Comparison of ENCODE assay signal across 12 cellular contexts in the genomic region with DNA sequence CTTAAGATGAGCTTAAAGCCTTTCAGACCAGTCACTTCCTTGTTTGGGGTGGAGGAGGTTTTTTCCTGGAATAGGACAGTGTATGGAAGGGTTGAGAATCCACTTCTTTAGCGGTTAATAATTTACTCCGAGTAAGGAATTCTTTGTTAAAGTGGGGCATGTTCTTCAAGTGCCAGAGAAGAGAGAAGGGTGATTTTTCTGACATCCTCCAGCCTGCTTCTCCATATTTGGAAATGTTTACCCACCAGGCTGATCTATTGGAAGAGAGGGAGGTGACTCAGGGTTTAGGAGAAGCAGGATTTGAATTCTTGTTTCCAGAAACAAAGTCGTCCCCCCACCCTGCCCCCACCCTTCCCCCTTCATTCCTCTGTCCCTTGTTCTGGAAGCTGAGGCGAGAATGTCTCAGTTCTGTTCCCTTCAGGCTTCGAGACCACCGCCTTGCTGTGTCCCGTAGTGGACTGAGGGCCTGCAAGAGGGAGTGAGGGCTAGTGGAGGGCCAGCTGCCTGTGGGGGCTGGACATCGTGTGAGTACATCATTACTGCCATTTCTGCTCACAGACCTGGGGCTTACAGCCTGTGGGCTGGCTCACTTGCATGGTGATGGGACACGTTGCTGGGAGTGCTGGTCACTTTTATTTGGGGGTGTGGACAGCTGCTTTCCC. TPM values are rescaled to one million over a fixed set of nuclear protein-coding genes. Genes with fewer than 3 reads are reported as not detected.
A peak's percentile ranks its signal among the peaks of the same experiment; 100 is the strongest.
DNase-seq lines count a peak whose midpoint lies in the region; ATAC-seq and TF ChIP-seq lines count a peak whose summit lies in the region.
"Had no signal": no experiment of that assay in that cellular context is flagged by ENCODE, and none has a peak within 500 bp of the region (broad histone marks: within the 10 kb centered on the region; RNA-seq: fewer than 3 reads in every experiment).

No MANE protein-coding gene starts in this region.

- no peaks in the 10 kb centered on the region; the same call in 1 of the 2 replicates for H3K36me3 ChIP-seq in Caco-2 (ENCODE audit: control insufficient read depth, insufficient read depth, low read length)
- peaks cover 0 to 26% of the 10 kb centered on the region in 2 experiments for H3K36me3 ChIP-seq in SK-N-SH (replicated peaks in 1 of 2; ENCODE audit: control insufficient read depth in 1 of 2, insufficient read depth in 2 of 2, low read length in 1 of 2)
- H3K36me3 ChIP-seq in psoas muscle (ENCODE audit: insufficient read depth in 1 of 2, low read depth in 1 of 2), result peaks cover 0 to 2% of the 10 kb centered on the region in 2 donors

- DNase-seq in Caco-2 (peak; percentile 55 to 60), SK-N-SH (no peak), right cardiac atrium (no peak), psoas muscle (no peak), SHP77 (lab: John Stamatoyannopoulos, UW) (no peak), NCI-H226 (no peak)
- DNase-seq: activated CD4-positive, alpha-beta T cell treated with anti-CD3 and anti-CD28 coated beads for 1 hour; central memory CD4-positive, alpha-beta T cell; DMS153; NCI-H82 had no signal

- ATAC-seq in right cardiac atrium (peak in 1 of 2 donors; percentile 17), psoas muscle (no peak), GM18909 (IDR thresholded peaks at IDR 0.05; ENCODE audit: poor library complexity, unreplicated experiment) (no peak), GM18517 (IDR thresholded peaks at IDR 0.05; ENCODE audit: unreplicated experiment) (no peak)

- H3F3A ChIP-seq in SK-N-SH (replicated peaks; ENCODE audit: insufficient read depth), result peaks cover 31% of the 10 kb centered on the region

- peaks cover 90% of the 10 kb centered on the region for H3K79me2 ChIP-seq in SK-N-SH (ENCODE audit: insufficient read depth)

- peak overlapping the region; percentile 79 for H3K27ac Mint-ChIP-seq in Caco-2 (ENCODE audit: unreplicated experiment)

- POLR2A ChIA-PET in Caco-2 (lab: Charles Lee) (interaction anchor here (0.6 to 0.9 kb wide), 2 partner anchors 159 to 467 kb away, joined by 3 read pairs; partner anchors contain the start of gene BCL6), SK-N-SH (lab: Yijun Ruan, JAX) (no interaction called here)

- 23% methylated on average over 9 of the region's 9 CpGs for WGBS in SK-N-SH (ENCODE audit: low lambda C conversion rate)
- 65% methylated on average over 9 of the region's 9 CpGs for WGBS in right cardiac atrium
- 76 to 83% (median 81%) methylated on average over 9 of the region's 9 CpGs for WGBS in psoas muscle, 3 donors

- H3K4me3 ChIP-seq in Caco-2 (ENCODE audit: low read depth, low read length), result no peak overlapping the region
- peak overlapping the region in 1 of 2 experiments; percentile 26; a peak in 1 of 4 replicates for H3K4me3 ChIP-seq in SK-N-SH (ENCODE audit: low read depth in 2 of 2, low read length in 1 of 2)
- no peak overlapping the region for H3K4me3 ChIP-seq in right cardiac atrium (ENCODE audit: low read length)
- peak overlapping the region; percentile 19 for H3K4me3 ChIP-seq in psoas muscle

- no peaks in the 10 kb centered on the region for H4K20me1 ChIP-seq in SK-N-SH (ENCODE audit: insufficient read depth)

- TF ChIP-seq CTCF in Caco-2 (IDR thresholded peaks at IDR 0.05; ENCODE audit: insufficient read depth in 1 of 2, low read depth in 1 of 2, low read length in 1 of 2, severe bottlenecking in 1 of 2, unreplicated experiment in 1 of 2) (no peak), SK-N-SH (IDR thresholded peaks at IDR 0.05) (no peak), psoas muscle (IDR thresholded peaks at IDR 0.05) (no peak)

- H3K27me3 ChIP-seq in Caco-2 (replicated peaks; ENCODE audit: control insufficient read depth, insufficient read depth, low read length) (no peaks in the 10 kb centered on the region), SK-N-SH (ENCODE audit: insufficient read depth) (no peaks in the 10 kb centered on the region), right cardiac atrium (ENCODE audit: control insufficient read depth, insufficient read depth) (no peaks in the 10 kb centered on the region), psoas muscle (ENCODE audit: insufficient read depth in 3 of 3, low read length in 2 of 3) (no peaks in the 10 kb centered on the region)

- no peak for TF ChIP-seq RAD21 in SK-N-SH (IDR thresholded peaks at IDR 0.05; ENCODE audit: low read length)

- peaks cover 35% of the 10 kb centered on the region for H3K4me1 Mint-ChIP-seq in Caco-2 (ENCODE audit: low read depth, unreplicated experiment)

- peaks cover 46% of the 10 kb centered on the region for H3K36me3 Mint-ChIP-seq in Caco-2 (ENCODE audit: insufficient read depth, unreplicated experiment)

- peak overlapping the region; percentile 45; the same call in 1 of the 2 replicates for H3K9ac ChIP-seq in SK-N-SH

- H3K4me2 ChIP-seq in SK-N-SH, result peak overlapping the region; percentile 58

- no TSS peak for BruUV-seq in Caco-2 (replicated peaks; lab: Mats Ljungman, UMichigan)

- no peaks in the 10 kb centered on the region for H3K9me3 Mint-ChIP-seq in Caco-2 (ENCODE audit: unreplicated experiment)

- H3K4me1 ChIP-seq in Caco-2 (peaks cover 60% of the 10 kb centered on the region), SK-N-SH (ENCODE audit: control insufficient read depth in 1 of 2, insufficient read depth in 2 of 2, low read depth in 1 of 2, low read length in 1 of 2) (peaks cover 0 to 36% of the 10 kb centered on the region in 2 experiments; a peak in 3 of 4 replicates), right cardiac atrium (ENCODE audit: control insufficient read depth, insufficient read depth, low read length) (peaks cover 13% of the 10 kb centered on the region), psoas muscle (peaks cover 20% of the 10 kb centered on the region)

- peak overlapping the region; percentile 56 to 81; a peak in 3 of 4 replicates for H3K27ac ChIP-seq in SK-N-SH (ENCODE audit: low read depth in 2 of 2, low read length in 1 of 2)
- peak overlapping the region; percentile 55 for H3K27ac ChIP-seq in right cardiac atrium (ENCODE audit: low read length)
- peak overlapping the region; percentile 47 for H3K27ac ChIP-seq in psoas muscle

- H3K27me3 Mint-ChIP-seq in Caco-2 (ENCODE audit: insufficient read depth, unreplicated experiment), result no peaks in the 10 kb centered on the region

- TF ChIP-seq EP300 in SK-N-SH (IDR thresholded peaks at IDR 0.05; ENCODE audit: borderline replicate concordance in 1 of 2, low read depth in 1 of 2, low read length in 1 of 2), result no peak

- no peak overlapping the region for H2AFZ ChIP-seq in SK-N-SH (ENCODE audit: low read depth)

- H3K9me3 ChIP-seq in Caco-2 (no peaks in the 10 kb centered on the region), SK-N-SH (no peaks in the 10 kb centered on the region), right cardiac atrium (ENCODE audit: control insufficient read depth, low read length) (no peaks in the 10 kb centered on the region), psoas muscle (no peaks in the 10 kb centered on the region)

- peak overlapping the region; percentile 44 for H3K4me3 Mint-ChIP-seq in Caco-2 (ENCODE audit: unreplicated experiment)

- H3K9me2 ChIP-seq in SK-N-SH, result no peaks in the 10 kb centered on the region

- CTCF ChIA-PET in Caco-2 (lab: Charles Lee), result interaction anchor here (0.6 to 0.7 kb wide), 2 partner anchors 30 to 268 kb away, joined by 3 read pairs; no protein-coding TSS in a partner anchor
- CTCF ChIA-PET in SK-N-SH (lab: Yijun Ruan, JAX), result no interaction called here

- intact Hi-C loops in Caco-2 (cut with micrococcal nuclease; ENCODE audit: unreplicated experiment) (loop anchor here (1.0 to 5.0 kb wide), 4 partner anchors 58 to 470 kb away; no protein-coding TSS in a partner anchor), right cardiac atrium (cut with DNase I) (no loop called here), psoas muscle (cut with DNase I) (no loop called here)

TF ChIP-seq in SK-N-SH, 30 proteins besides CTCF, POLR2A, EP300 and RAD21:
- TF ChIP-seq MXI1 (IDR thresholded peaks at IDR 0.05; ENCODE audit: low read depth, low read length) (no peak), IRF3 (IDR thresholded peaks at IDR 0.05; ENCODE audit: low read depth, low read length) (no peak), JUND (IDR thresholded peaks at IDR 0.05) (no peak), FOSL2 (IDR thresholded peaks at IDR 0.05; ENCODE audit: borderline replicate concordance, low read depth) (0 out of 2 replicates have a peak, but pooled peaks have one; percentile 24), CHD2 (IDR thresholded peaks at IDR 0.05; ENCODE audit: low read length, partially characterized antibody) (no peak)
- TF ChIP-seq, protein P1, sequence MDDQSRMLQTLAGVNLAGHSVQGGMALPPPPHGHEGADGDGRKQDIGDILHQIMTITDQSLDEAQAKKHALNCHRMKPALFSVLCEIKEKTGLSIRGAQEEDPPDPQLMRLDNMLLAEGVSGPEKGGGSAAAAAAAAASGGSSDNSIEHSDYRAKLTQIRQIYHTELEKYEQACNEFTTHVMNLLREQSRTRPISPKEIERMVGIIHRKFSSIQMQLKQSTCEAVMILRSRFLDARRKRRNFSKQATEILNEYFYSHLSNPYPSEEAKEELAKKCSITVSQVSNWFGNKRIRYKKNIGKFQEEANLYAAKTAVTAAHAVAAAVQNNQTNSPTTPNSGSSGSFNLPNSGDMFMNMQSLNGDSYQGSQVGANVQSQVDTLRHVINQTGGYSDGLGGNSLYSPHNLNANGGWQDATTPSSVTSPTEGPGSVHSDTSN (IDR thresholded peaks at IDR 0.05), result peak; percentile 53
TF ChIP-seq in SK-N-SH: peak in this region for 2.

RNA-seq across cellular contexts. Expression of gene LPP, which starts 58.5 kb away (rescaled TPM):
- total RNA-seq in Caco-2 (2022) (120 and 147 TPM in 2 replicates), right cardiac atrium (100 to 1,000 TPM; 141 to 205 (median 171) TPM), psoas muscle (10 to 100 TPM; 42.8 to 80.3 (median 58.3) TPM)
- polyA plus RNA-seq in SK-N-SH (2012; rRNA removed) (6.6 and 9.3 TPM in 2 replicates), right cardiac atrium (14.5 TPM), psoas muscle (1 to 10 TPM; 2.6 to 8.7 (median 3.1) TPM)
- 7.5 and 7.6 TPM in 2 replicates for polyA plus RNA-seq in SK-N-SH (2012; cell fraction: cytosol; rRNA removed)
- polyA plus RNA-seq in SK-N-SH (2012; cell fraction: nucleus; rRNA removed), result 14.7 and 18.5 TPM in 2 replicates

Comparison
In these comparisons a context has a peak if more than half of its experiments do, and no peak if none do; other contexts are left out.
1. DNase-seq: peak in Caco-2 (2 of 2); none in SK-N-SH (single experiment), right cardiac atrium (0 of 3), psoas muscle (0 of 2), SHP77 (0 of 2) and NCI-H226 (single experiment).
2. Peak in every context shown above with its lines, with median percentiles within 50 percentile points of each other: H3K27ac ChIP-seq.